1 cellular context compared by ENCODE assay signal in genomic region chr19:719081-719512, GRCh38.
TF ChIP-seq lines count a peak whose summit lies in the region.

No MANE protein-coding gene starts in this region.

TF ChIP-seq in HepG2, 621 proteins besides CTCF, POLR2A, EP300 and RAD21 (continued from another document and continues in another):
- no peak for TF ChIP-seq ZBTB4 (CRISPR knock-in tag; IDR thresholded peaks at IDR 0.05; ENCODE audit: borderline replicate concordance)
- no peak; the same call in 1 of the 2 replicates for TF ChIP-seq AKAP8 (CRISPR knock-in tag; IDR thresholded peaks at IDR 0.05)
- TF ChIP-seq ZNF879 (CRISPR knock-in tag; IDR thresholded peaks at IDR 0.05): no peak
- TF ChIP-seq, protein P1, sequence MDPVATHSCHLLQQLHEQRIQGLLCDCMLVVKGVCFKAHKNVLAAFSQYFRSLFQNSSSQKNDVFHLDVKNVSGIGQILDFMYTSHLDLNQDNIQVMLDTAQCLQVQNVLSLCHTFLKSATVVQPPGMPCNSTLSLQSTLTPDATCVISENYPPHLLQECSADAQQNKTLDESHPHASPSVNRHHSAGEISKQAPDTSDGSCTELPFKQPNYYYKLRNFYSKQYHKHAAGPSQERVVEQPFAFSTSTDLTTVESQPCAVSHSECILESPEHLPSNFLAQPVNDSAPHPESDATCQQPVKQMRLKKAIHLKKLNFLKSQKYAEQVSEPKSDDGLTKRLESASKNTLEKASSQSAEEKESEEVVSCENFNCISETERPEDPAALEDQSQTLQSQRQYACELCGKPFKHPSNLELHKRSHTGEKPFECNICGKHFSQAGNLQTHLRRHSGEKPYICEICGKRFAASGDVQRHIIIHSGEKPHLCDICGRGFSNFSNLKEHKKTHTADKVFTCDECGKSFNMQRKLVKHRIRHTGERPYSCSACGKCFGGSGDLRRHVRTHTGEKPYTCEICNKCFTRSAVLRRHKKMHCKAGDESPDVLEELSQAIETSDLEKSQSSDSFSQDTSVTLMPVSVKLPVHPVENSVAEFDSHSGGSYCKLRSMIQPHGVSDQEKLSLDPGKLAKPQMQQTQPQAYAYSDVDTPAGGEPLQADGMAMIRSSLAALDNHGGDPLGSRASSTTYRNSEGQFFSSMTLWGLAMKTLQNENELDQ (CRISPR knock-in tag; IDR thresholded peaks at IDR 0.05; ENCODE audit: borderline replicate concordance): no peak
- TF ChIP-seq ZNF264 (CRISPR knock-in tag; IDR thresholded peaks at IDR 0.05): 0 out of 2 replicates have a peak, but pooled peaks have one; percentile 32
- no peak for TF ChIP-seq ZNF652 (CRISPR knock-in tag; IDR thresholded peaks at IDR 0.05; ENCODE audit: borderline replicate concordance, low read depth)
- peak; percentile 30; the same call in 1 of the 2 replicates for TF ChIP-seq ZNF274 (CRISPR knock-in tag; IDR thresholded peaks at IDR 0.05)
- no peak for TF ChIP-seq EZH2 (conservative IDR thresholded peaks at IDR 0.05; ENCODE audit: low read depth, low read length)
- TF ChIP-seq NR2F6 (IDR thresholded peaks at IDR 0.05): no peak
- TF ChIP-seq NR2F6 (CRISPR knock-in tag; IDR thresholded peaks at IDR 0.05): peak; percentile 48; the same call in 1 of the 2 replicates
- TF ChIP-seq ZNF704 (CRISPR knock-in tag; IDR thresholded peaks at IDR 0.05; ENCODE audit: borderline replicate concordance): 0 out of 2 replicates have a peak, but pooled peaks have one; percentile 52
- TF ChIP-seq, protein P2, sequence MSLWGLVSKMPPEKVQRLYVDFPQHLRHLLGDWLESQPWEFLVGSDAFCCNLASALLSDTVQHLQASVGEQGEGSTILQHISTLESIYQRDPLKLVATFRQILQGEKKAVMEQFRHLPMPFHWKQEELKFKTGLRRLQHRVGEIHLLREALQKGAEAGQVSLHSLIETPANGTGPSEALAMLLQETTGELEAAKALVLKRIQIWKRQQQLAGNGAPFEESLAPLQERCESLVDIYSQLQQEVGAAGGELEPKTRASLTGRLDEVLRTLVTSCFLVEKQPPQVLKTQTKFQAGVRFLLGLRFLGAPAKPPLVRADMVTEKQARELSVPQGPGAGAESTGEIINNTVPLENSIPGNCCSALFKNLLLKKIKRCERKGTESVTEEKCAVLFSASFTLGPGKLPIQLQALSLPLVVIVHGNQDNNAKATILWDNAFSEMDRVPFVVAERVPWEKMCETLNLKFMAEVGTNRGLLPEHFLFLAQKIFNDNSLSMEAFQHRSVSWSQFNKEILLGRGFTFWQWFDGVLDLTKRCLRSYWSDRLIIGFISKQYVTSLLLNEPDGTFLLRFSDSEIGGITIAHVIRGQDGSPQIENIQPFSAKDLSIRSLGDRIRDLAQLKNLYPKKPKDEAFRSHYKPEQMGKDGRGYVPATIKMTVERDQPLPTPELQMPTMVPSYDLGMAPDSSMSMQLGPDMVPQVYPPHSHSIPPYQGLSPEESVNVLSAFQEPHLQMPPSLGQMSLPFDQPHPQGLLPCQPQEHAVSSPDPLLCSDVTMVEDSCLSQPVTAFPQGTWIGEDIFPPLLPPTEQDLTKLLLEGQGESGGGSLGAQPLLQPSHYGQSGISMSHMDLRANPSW (CRISPR knock-in tag; IDR thresholded peaks at IDR 0.05; ENCODE audit: borderline replicate concordance): no peak
- TF ChIP-seq, protein P3, sequence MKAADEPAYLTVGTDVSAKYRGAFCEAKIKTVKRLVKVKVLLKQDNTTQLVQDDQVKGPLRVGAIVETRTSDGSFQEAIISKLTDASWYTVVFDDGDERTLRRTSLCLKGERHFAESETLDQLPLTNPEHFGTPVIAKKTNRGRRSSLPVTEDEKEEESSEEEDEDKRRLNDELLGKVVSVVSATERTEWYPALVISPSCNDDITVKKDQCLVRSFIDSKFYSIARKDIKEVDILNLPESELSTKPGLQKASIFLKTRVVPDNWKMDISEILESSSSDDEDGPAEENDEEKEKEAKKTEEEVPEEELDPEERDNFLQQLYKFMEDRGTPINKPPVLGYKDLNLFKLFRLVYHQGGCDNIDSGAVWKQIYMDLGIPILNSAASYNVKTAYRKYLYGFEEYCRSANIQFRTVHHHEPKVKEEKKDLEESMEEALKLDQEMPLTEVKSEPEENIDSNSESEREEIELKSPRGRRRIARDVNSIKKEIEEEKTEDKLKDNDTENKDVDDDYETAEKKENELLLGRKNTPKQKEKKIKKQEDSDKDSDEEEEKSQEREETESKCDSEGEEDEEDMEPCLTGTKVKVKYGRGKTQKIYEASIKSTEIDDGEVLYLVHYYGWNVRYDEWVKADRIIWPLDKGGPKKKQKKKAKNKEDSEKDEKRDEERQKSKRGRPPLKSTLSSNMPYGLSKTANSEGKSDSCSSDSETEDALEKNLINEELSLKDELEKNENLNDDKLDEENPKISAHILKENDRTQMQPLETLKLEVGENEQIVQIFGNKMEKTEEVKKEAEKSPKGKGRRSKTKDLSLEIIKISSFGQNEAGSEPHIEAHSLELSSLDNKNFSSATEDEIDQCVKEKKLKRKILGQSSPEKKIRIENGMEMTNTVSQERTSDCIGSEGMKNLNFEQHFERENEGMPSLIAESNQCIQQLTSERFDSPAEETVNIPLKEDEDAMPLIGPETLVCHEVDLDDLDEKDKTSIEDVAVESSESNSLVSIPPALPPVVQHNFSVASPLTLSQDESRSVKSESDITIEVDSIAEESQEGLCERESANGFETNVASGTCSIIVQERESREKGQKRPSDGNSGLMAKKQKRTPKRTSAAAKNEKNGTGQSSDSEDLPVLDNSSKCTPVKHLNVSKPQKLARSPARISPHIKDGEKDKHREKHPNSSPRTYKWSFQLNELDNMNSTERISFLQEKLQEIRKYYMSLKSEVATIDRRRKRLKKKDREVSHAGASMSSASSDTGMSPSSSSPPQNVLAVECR (CRISPR knock-in tag; IDR thresholded peaks at IDR 0.05; ENCODE audit: borderline replicate concordance): peak; percentile 44; the same call in 1 of the 2 replicates
- TF ChIP-seq ZNF17 (CRISPR knock-in tag; IDR thresholded peaks at IDR 0.05): no peak
- TF ChIP-seq ZSCAN5A (CRISPR knock-in tag; IDR thresholded peaks at IDR 0.05; ENCODE audit: borderline replicate concordance): no peak
- TF ChIP-seq ZSCAN29 (CRISPR knock-in tag; conservative IDR thresholded peaks at IDR 0.05): no peak
- TF ChIP-seq ZFP82 (CRISPR knock-in tag; IDR thresholded peaks at IDR 0.05; ENCODE audit: borderline replicate concordance): no peak
- peak in 1 of 2 experiments; percentile 44; a peak in 1 of 4 replicates for TF ChIP-seq KLF16 (CRISPR knock-in tag; IDR thresholded peaks at IDR 0.05)
- TF ChIP-seq DDIT3 (CRISPR knock-in tag; IDR thresholded peaks at IDR 0.05): no peak
- no peak for TF ChIP-seq ZSCAN9 (CRISPR knock-in tag; IDR thresholded peaks at IDR 0.05; ENCODE audit: borderline replicate concordance)
- TF ChIP-seq ZNF713 (CRISPR knock-in tag; IDR thresholded peaks at IDR 0.05): no peak
- TF ChIP-seq ZNF33B (CRISPR knock-in tag; IDR thresholded peaks at IDR 0.05): peak; percentile 63; the same call in 1 of the 2 replicates
- TF ChIP-seq IRX3 (CRISPR knock-in tag; IDR thresholded peaks at IDR 0.05; ENCODE audit: borderline replicate concordance, low read depth): no peak
- peak; percentile 45; the same call in 1 of the 2 replicates for TF ChIP-seq BORCS8-MEF2B (CRISPR knock-in tag; IDR thresholded peaks at IDR 0.05)
- TF ChIP-seq ZNF20 (CRISPR knock-in tag; IDR thresholded peaks at IDR 0.05): no peak
- TF ChIP-seq, protein P4, sequence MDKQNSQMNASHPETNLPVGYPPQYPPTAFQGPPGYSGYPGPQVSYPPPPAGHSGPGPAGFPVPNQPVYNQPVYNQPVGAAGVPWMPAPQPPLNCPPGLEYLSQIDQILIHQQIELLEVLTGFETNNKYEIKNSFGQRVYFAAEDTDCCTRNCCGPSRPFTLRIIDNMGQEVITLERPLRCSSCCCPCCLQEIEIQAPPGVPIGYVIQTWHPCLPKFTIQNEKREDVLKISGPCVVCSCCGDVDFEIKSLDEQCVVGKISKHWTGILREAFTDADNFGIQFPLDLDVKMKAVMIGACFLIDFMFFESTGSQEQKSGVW (CRISPR knock-in tag; IDR thresholded peaks at IDR 0.05; ENCODE audit: borderline replicate concordance): no peak
- no peak for TF ChIP-seq ZZZ3 (CRISPR knock-in tag; IDR thresholded peaks at IDR 0.05; ENCODE audit: borderline replicate concordance)
- no peak for TF ChIP-seq ZNF451 (CRISPR knock-in tag; IDR thresholded peaks at IDR 0.05)
- peak; percentile 69 for TF ChIP-seq ARNT2 (CRISPR knock-in tag; IDR thresholded peaks at IDR 0.05; ENCODE audit: low read depth)
- TF ChIP-seq ZNF552 (CRISPR knock-in tag; IDR thresholded peaks at IDR 0.05; ENCODE audit: borderline replicate concordance): 0 out of 2 replicates have a peak, but pooled peaks have one; percentile 27
- TF ChIP-seq ZNF772 (CRISPR knock-in tag; IDR thresholded peaks at IDR 0.05): peak; percentile 50; the same call in 1 of the 2 replicates
- TF ChIP-seq NFE2L2 (IDR thresholded peaks at IDR 0.05; ENCODE audit: low read length): no peak
- TF ChIP-seq SALL1 (CRISPR knock-in tag; IDR thresholded peaks at IDR 0.05): peak; percentile 47; the same call in 1 of the 2 replicates
- TF ChIP-seq, protein P5, sequence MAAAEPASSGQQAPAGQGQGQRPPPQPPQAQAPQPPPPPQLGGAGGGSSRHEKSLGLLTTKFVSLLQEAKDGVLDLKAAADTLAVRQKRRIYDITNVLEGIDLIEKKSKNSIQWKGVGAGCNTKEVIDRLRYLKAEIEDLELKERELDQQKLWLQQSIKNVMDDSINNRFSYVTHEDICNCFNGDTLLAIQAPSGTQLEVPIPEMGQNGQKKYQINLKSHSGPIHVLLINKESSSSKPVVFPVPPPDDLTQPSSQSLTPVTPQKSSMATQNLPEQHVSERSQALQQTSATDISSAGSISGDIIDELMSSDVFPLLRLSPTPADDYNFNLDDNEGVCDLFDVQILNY (CRISPR knock-in tag; conservative IDR thresholded peaks at IDR 0.05): no peak
- no peak for TF ChIP-seq RARG (CRISPR knock-in tag; IDR thresholded peaks at IDR 0.05; ENCODE audit: low read depth)
- peak; percentile 90 for TF ChIP-seq UBTF (CRISPR knock-in tag; IDR thresholded peaks at IDR 0.05)
- no peak for TF ChIP-seq MTF1 (CRISPR knock-in tag; IDR thresholded peaks at IDR 0.05)
- no peak; the same call in 1 of the 2 replicates for TF ChIP-seq REPIN1 (CRISPR knock-in tag; IDR thresholded peaks at IDR 0.05; ENCODE audit: borderline replicate concordance, low read depth)
- peak; percentile 37; the same call in 1 of the 2 replicates for TF ChIP-seq ARHGAP35 (CRISPR knock-in tag; IDR thresholded peaks at IDR 0.05; ENCODE audit: borderline replicate concordance)
